ENCODE assay signal across 8 cellular contexts in the genomic region with DNA sequence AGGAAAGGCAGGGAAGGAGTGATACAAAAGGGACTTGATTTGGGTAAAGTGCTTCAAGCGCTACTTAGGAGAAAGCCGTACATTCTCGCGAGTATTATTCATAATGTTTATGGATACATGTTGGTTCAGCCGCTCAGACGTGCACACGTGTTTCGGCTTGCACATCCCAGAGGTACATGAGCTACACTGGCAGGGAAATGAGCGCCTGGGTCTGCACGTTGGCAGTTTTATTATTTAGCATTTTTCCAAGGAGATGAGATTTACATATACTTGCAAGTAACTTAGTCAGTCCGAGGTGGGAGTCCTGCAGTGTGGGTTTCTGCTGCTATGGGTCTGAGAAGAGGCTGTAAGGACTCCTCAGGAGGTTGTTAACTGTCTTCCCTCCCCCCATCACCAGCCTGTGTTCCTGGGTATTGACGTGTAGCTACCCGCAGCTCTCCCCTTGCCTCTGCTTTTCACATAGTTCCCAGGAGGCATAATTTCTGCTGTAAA. TPM values are rescaled to one million over a fixed set of nuclear protein-coding genes. Genes with fewer than 3 reads are reported as not detected.
DNase-seq lines count a peak whose midpoint lies in the region; ATAC-seq and TF ChIP-seq lines count a peak whose summit lies in the region.

No MANE protein-coding gene starts in this region.

- TF ChIP-seq CTCF in left ventricle myocardium inferior (IDR thresholded peaks at IDR 0.05; ENCODE audit: borderline replicate concordance) (no peak), retinal pigment epithelial cell (conservative IDR thresholded peaks at IDR 0.05; ENCODE audit: low read depth, low read length) (no peak)

- peak overlapping the region; percentile 77 for H3K4me3 ChIP-seq in left ventricle myocardium inferior
- peak overlapping the region; percentile 44 for H3K4me3 ChIP-seq in retinal pigment epithelial cell (ENCODE audit: low read length)

- H3K27ac ChIP-seq in left ventricle myocardium inferior (replicated peaks), result peak overlapping the region; percentile 88

- H3K4me3 Mint-ChIP-seq in activated CD4-positive, alpha-beta T cell treated with anti-CD3 and anti-CD28 coated beads, Interleukin-2, amount 10 ng/mL, durations not matched to agents 7 days and 5 days, result peak overlapping the region; percentile 95

- H3K36me3 ChIP-seq in left ventricle myocardium inferior, result no peaks in the 10 kb centered on the region

- H3K27ac Mint-ChIP-seq in activated CD4-positive, alpha-beta T cell treated with anti-CD3 and anti-CD28 coated beads, Interleukin-2, amount 10 ng/mL, durations not matched to agents 7 days and 5 days, result peak overlapping the region; percentile 93

- H3K27me3 ChIP-seq in left ventricle myocardium inferior (ENCODE audit: low read depth), result peaks cover 21% of the 10 kb centered on the region

- H3K36me3 Mint-ChIP-seq in activated CD4-positive, alpha-beta T cell treated with anti-CD3 and anti-CD28 coated beads, Interleukin-2, amount 10 ng/mL, durations not matched to agents 7 days and 5 days (ENCODE audit: low read depth), result peaks cover 53% of the 10 kb centered on the region

- no peaks in the 10 kb centered on the region for H3K27me3 Mint-ChIP-seq in activated CD4-positive, alpha-beta T cell treated with anti-CD3 and anti-CD28 coated beads, Interleukin-2, amount 10 ng/mL, durations not matched to agents 7 days and 5 days

- CTCF ChIA-PET in activated CD4-positive, alpha-beta T cell treated with anti-CD3 and anti-CD28 coated beads, Interleukin-2, amount 10 ng/mL, durations not matched to agents 7 days and 5 days (lab: Charles Lee), result interaction anchor here (0.5 to 1.7 kb wide), 9 partner anchors 11 to 195 kb away, joined by 3 to 8 read pairs (median 3); no protein-coding TSS in a partner anchor

- peaks cover 8% of the 10 kb centered on the region for H3K9me3 ChIP-seq in left ventricle myocardium inferior (replicated peaks)

- peaks cover 34% of the 10 kb centered on the region for H3K4me1 ChIP-seq in left ventricle myocardium inferior

- H3K9me3 Mint-ChIP-seq in activated CD4-positive, alpha-beta T cell treated with anti-CD3 and anti-CD28 coated beads, Interleukin-2, amount 10 ng/mL, durations not matched to agents 7 days and 5 days, result peaks cover 4% of the 10 kb centered on the region

- intact Hi-C loops in left ventricle myocardium inferior (cut with micrococcal nuclease), result no loop called here
- intact Hi-C loops in cardiac septum (cut with DNase I), result loop anchor here (5.0 to 10.0 kb wide), 2 partner anchors 34 to 92 kb away; no protein-coding TSS in a partner anchor
- intact Hi-C loops in posterior cingulate gyrus (cut with DNase I), result loop anchor here (10.0 kb wide), 1 partner anchor 112 kb away; no protein-coding TSS in a partner anchor

- peaks cover 38% of the 10 kb centered on the region for H3K4me1 Mint-ChIP-seq in activated CD4-positive, alpha-beta T cell treated with anti-CD3 and anti-CD28 coated beads, Interleukin-2, amount 10 ng/mL, durations not matched to agents 7 days and 5 days

- peak; percentile 64 for ATAC-seq in esophagus mucosa
- no peak for ATAC-seq in HG02623 (IDR thresholded peaks at IDR 0.05; ENCODE audit: unreplicated experiment)

- DNase-seq in left ventricle myocardium inferior (no peak), cardiac septum (ENCODE audit: low spot score) (no peak), retinal pigment epithelial cell (ENCODE audit: low read depth) (no peak), posterior cingulate gyrus (no peak), NCI-H2227 (lab: John Stamatoyannopoulos, UW; ENCODE audit: unreplicated experiment) (no peak)
- peak; percentile 54 for DNase-seq in activated CD4-positive, alpha-beta T cell treated with anti-CD3 and anti-CD28 coated beads, Interleukin-2, amount 10 ng/mL, durations not matched to agents 7 days and 5 days

- POLR2A ChIA-PET in activated CD4-positive, alpha-beta T cell treated with anti-CD3 and anti-CD28 coated beads, Interleukin-2, amount 10 ng/mL, durations not matched to agents 7 days and 5 days (lab: Charles Lee), result interaction anchor here (0.6 to 0.8 kb wide), 3 partner anchors 28 to 129 kb away, joined by 3 read pairs; no protein-coding TSS in a partner anchor

RNA-seq across cellular contexts. Expression of gene PRKCH, which starts 1.5 kb away (rescaled TPM):
- total RNA-seq in left ventricle myocardium inferior (18.4 TPM), cardiac septum (17.0 TPM), esophagus mucosa (48.2 TPM)
- total RNA-seq in activated CD4-positive, alpha-beta T cell treated with anti-CD3 and anti-CD28 coated beads, Interleukin-2, amount 10 ng/mL, durations not matched to agents 7 days and 5 days, result 100 to 1,000 TPM; 244 to 293 TPM

RNA-seq across cellular contexts. Expression of gene TMEM30B, which starts 41.7 kb away (rescaled TPM):
- 0.22 TPM for total RNA-seq in left ventricle myocardium inferior
- total RNA-seq in cardiac septum, result 5.2 TPM
- under 1 TPM; 0.30 to 0.42 TPM for total RNA-seq in activated CD4-positive, alpha-beta T cell treated with anti-CD3 and anti-CD28 coated beads, Interleukin-2, amount 10 ng/mL, durations not matched to agents 7 days and 5 days
- total RNA-seq in esophagus mucosa, result 14.7 TPM
